In the genomic region with DNA sequence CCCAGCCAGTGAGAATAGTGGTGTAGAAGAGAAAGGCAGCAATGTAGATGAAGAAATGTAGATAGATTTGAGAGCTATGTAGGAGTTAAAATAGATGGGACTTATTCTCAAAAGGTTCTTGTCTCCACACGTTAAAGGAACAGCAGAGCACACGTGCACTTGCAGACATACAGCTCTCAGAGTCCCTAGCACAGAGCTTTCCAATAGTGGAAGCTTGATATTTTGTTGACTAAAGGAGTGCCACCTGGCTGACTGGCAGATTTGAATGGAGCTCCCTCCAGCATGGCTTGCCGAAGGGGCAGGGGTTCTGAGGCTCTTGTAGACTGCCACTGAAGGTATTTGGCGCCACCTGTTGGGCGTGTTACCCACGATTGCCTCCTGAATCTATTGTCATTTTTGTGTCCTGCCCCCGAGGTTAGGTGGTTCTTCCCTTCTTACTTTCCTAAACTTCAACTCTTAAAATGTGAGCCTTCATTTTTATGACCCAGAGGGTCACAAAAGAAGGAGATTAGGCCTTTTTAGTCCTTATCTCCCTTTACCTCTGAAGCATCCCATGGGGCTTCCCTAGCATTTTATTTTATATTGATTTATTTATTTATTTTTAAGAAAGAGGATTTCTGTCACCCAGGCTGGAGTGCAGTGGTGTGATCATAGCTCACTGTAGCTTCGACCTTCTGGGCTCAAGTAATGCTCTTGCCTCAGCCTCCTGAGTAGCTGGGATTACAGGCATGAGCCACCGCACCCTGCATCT, we compare ENCODE assay signal across 8 cellular contexts. TPM values are rescaled to one million over a fixed set of nuclear protein-coding genes. Genes with fewer than 3 reads are reported as not detected.
A peak's percentile ranks its signal among the peaks of the same experiment; 100 is the strongest.
DNase-seq lines count a peak whose midpoint lies in the region; ATAC-seq, FAIRE-seq and TF ChIP-seq lines count a peak whose summit lies in the region.

No MANE protein-coding gene starts in this region.

- TF ChIP-seq CTCF in parathyroid adenoma (IDR thresholded peaks at IDR 0.05) (peak; percentile 92), type B pancreatic cell (conservative IDR thresholded peaks at IDR 0.05) (peak; percentile 89)

- no peaks in the 10 kb centered on the region for H3K9me3 ChIP-seq in parathyroid adenoma (ENCODE audit: control insufficient read depth, low read length)

- H3K4me3 ChIP-seq in parathyroid adenoma (ENCODE audit: low read depth, low read length), result no peak overlapping the region

- in situ Hi-C loops in SK-MEL-5 (cut with HindIII; ENCODE audit: low pct_unique_long_range_greater_than_20kb, low sequenced_read_pairs), result loop anchor here (25.0 kb wide), 1 partner anchor 102 kb away; the partner anchor contains the start of gene HLA-DPB1

- H3K79me2 ChIP-seq in parathyroid adenoma, result no peaks in the 10 kb centered on the region

- H3K4me2 ChIP-seq in parathyroid adenoma (ENCODE audit: low read length), result no peak overlapping the region

- H3K4me3 Mint-ChIP-seq in type B pancreatic cell, result no peak overlapping the region

- peak; percentile 52 for ATAC-seq in GM19452 (IDR thresholded peaks at IDR 0.05; ENCODE audit: unreplicated experiment)

- FAIRE-seq in frontal cortex (lab: Jason Lieb, UNC), result no peak

- H3K4me1 ChIP-seq in parathyroid adenoma, result no peaks in the 10 kb centered on the region

- H3K27ac Mint-ChIP-seq in type B pancreatic cell, result peak overlapping the region; percentile 13

- no peaks in the 10 kb centered on the region for H3K4me1 Mint-ChIP-seq in type B pancreatic cell (ENCODE audit: unreplicated experiment)

- H3K36me3 ChIP-seq in parathyroid adenoma (ENCODE audit: control insufficient read depth, insufficient read depth, low read length), result peaks cover 2% of the 10 kb centered on the region

- H3K27me3 Mint-ChIP-seq in type B pancreatic cell, result peaks cover 20% of the 10 kb centered on the region

- no peak overlapping the region for H3K9ac ChIP-seq in parathyroid adenoma

- peak; percentile 64 for DNase-seq in AG08396 (ENCODE audit: low spot score)
- peak; percentile 73 for DNase-seq in NCI-H1092 (lab: John Stamatoyannopoulos, UW)
- DNase-seq in SK-MEL-5 (ENCODE audit: low read depth, low spot score), result peak; percentile 90
- DNase-seq in activated effector memory CD4-positive, alpha-beta T cell treated with anti-CD3 and anti-CD28 coated beads, Interleukin-2, amount 50 U/mL, for 16 hours, result peak; percentile 95
- DNase-seq in frontal cortex (ENCODE audit: low spot score in 2 of 2), result peak; percentile 37 to 63
- DNase-seq in type B pancreatic cell (ENCODE audit: extremely low spot score, unreplicated experiment), result peak; percentile 86

- H3K36me3 Mint-ChIP-seq in type B pancreatic cell, result peaks cover 11% of the 10 kb centered on the region

- no peaks in the 10 kb centered on the region for H3K27me3 ChIP-seq in parathyroid adenoma (ENCODE audit: control insufficient read depth, insufficient read depth, low read length)

- H3K9me3 Mint-ChIP-seq in type B pancreatic cell, result no peaks in the 10 kb centered on the region

- H3K27ac ChIP-seq in parathyroid adenoma, result no peak overlapping the region

- peak overlapping the region; percentile 50 for H2AFZ ChIP-seq in parathyroid adenoma

RNA-seq across cellular contexts. Expression of gene BRD2, which starts 16.4 kb away (rescaled TPM):
- 96.2 and 107 TPM in 2 replicates for total RNA-seq in SK-MEL-5 (2014; rRNA removed; shearing (Covaris generic))
- 137 and 185 TPM in 2 replicates for polyA plus RNA-seq in SK-MEL-5 (2015; cell fraction: cytosol; rRNA removed)
- 311 and 340 TPM in 2 replicates for polyA plus RNA-seq in SK-MEL-5 (2015; cell fraction: nucleus; rRNA removed)
- total RNA-seq in frontal cortex (55.8 TPM), type B pancreatic cell (ENCODE audit: low replicate concordance) (212 and 241 TPM in 2 replicates)

RNA-seq across cellular contexts. Expression of gene HLA-DOA, which starts 24.6 kb away (rescaled TPM):
- 0.13 and 0.16 TPM in 2 replicates for total RNA-seq in SK-MEL-5 (2014; rRNA removed; shearing (Covaris generic))
- polyA plus RNA-seq in SK-MEL-5 (2015; cell fraction: cytosol; rRNA removed), result 0.83 and 0.98 TPM in 2 replicates
- 0.62 and 0.68 TPM in 2 replicates for polyA plus RNA-seq in SK-MEL-5 (2015; cell fraction: nucleus; rRNA removed)
- total RNA-seq in frontal cortex, result 0.82 TPM
- 0.52 and 2.5 TPM in 2 replicates for total RNA-seq in type B pancreatic cell (ENCODE audit: low replicate concordance)

RNA-seq across cellular contexts. Expression of gene HLA-DMA, which starts 31.9 kb away (rescaled TPM):
- total RNA-seq in SK-MEL-5 (2014; rRNA removed; shearing (Covaris generic)), result 34.0 and 35.3 TPM in 2 replicates
- 45.1 and 49.9 TPM in 2 replicates for polyA plus RNA-seq in SK-MEL-5 (2015; cell fraction: cytosol; rRNA removed)
- 12.0 and 29.2 TPM in 2 replicates for polyA plus RNA-seq in SK-MEL-5 (2015; cell fraction: nucleus; rRNA removed)
- 0.82 TPM for total RNA-seq in frontal cortex
- total RNA-seq in type B pancreatic cell (ENCODE audit: low replicate concordance), result 1.5 and 2.0 TPM in 2 replicates

RNA-seq across cellular contexts. Expression of gene HLA-DMB, which starts 44.0 kb away (rescaled TPM):
- total RNA-seq in SK-MEL-5 (2014; rRNA removed; shearing (Covaris generic)), result 1.9 and 2.6 TPM in 2 replicates
- polyA plus RNA-seq in SK-MEL-5 (2015; cell fraction: cytosol; rRNA removed), result 5.0 and 8.1 TPM in 2 replicates
- polyA plus RNA-seq in SK-MEL-5 (2015; cell fraction: nucleus; rRNA removed), result 0.75 and 4.3 TPM in 2 replicates
- total RNA-seq in frontal cortex (0.82 TPM), type B pancreatic cell (ENCODE audit: low replicate concordance) (0.43 and 0.80 TPM in 2 replicates)

Comparison
In these comparisons a context has a peak if more than half of its experiments do, and no peak if none do; other contexts are left out.
1. RNA of gene HLA-DMA, which starts 31.9 kb away (total RNA-seq): 34.0 to 35.3 TPM in SK-MEL-5; 1.5 to 2.0 TPM in type B pancreatic cell and 0.82 TPM in frontal cortex (single experiment); every median in the first group is over 10 times any median in the second.
2. Peak in every context shown above with its lines, with median percentiles within 50 percentile points of each other: DNase-seq.